9 cellular contexts compared by ENCODE assay signal in genomic region chr2:5691659-5692529, GRCh38. TPM values are rescaled to one million over a fixed set of nuclear protein-coding genes. Genes with fewer than 3 reads are reported as not detected.
DNase-seq lines count a peak whose midpoint lies in the region; ATAC-seq and TF ChIP-seq lines count a peak whose summit lies in the region.
"Had no signal": no experiment of that assay in that cellular context is flagged by ENCODE, and none has a peak within 500 bp of the region (broad histone marks: within the 10 kb centered on the region; RNA-seq: fewer than 3 reads in every experiment).

Gene SOX11 (plus strand): TSS chr2:5692384. CDS start chr2:5692722, 338 bp downstream.

- H3K27ac Mint-ChIP-seq in nephron progenitor cell = peak within 1 kb of the TSS; percentile 92
- H3K27ac Mint-ChIP-seq: dendritic cell treated with granulocyte-macrophage colony-stimulating factor and Interleukin-4, amounts not matched to agents 40 ng/mL and 50 ng/mL, for 4 days had no signal

- H3K9me3 ChIP-seq in esophagus muscularis mucosa (no peaks in the 10 kb centered on the region), MM.1S (replicated peaks; ENCODE audit: insufficient read depth, low read length) (no peaks in the 10 kb centered on the region)

- H3K4me3 ChIP-seq in esophagus muscularis mucosa = peak within 1 kb of the TSS; percentile 43 to 53 (median 44)
- H3K4me3 ChIP-seq in MM.1S (ENCODE audit: low read length) = no peak within 1 kb of the TSS

- no peak for TF ChIP-seq EP300 in esophagus muscularis mucosa (IDR thresholded peaks at IDR 0.05)

- H3K4me1 ChIP-seq in esophagus muscularis mucosa (peaks cover 30 to 52% (median 49%) of the 10 kb centered on the region in 4 donors), MM.1S (ENCODE audit: low read length) (no peaks in the 10 kb centered on the region)

- peaks cover 17% of the 10 kb centered on the region for H3K36me3 Mint-ChIP-seq in nephron progenitor cell (ENCODE audit: low read depth)

- no peak for TF ChIP-seq POLR2A in esophagus muscularis mucosa (IDR thresholded peaks at IDR 0.05; ENCODE audit: low read depth)

- peak within 1 kb of the TSS; percentile 100 for H3K4me3 Mint-ChIP-seq in nephron progenitor cell
- H3K4me3 Mint-ChIP-seq: dendritic cell treated with granulocyte-macrophage colony-stimulating factor and Interleukin-4, amounts not matched to agents 40 ng/mL and 50 ng/mL, for 4 days had no signal

- H3K9ac ChIP-seq in MM.1S (ENCODE audit: low read length) = no peak within 1 kb of the TSS

- no peaks in the 10 kb centered on the region for H3K9me2 ChIP-seq in MM.1S (replicated peaks; ENCODE audit: insufficient read depth, low read length)

- H3K79me2 ChIP-seq in MM.1S (ENCODE audit: low read length) = no peaks in the 10 kb centered on the region

- H3F3A ChIP-seq in MM.1S (ENCODE audit: insufficient read depth, low read length) = peaks cover 15% of the 10 kb centered on the region; the same call in 1 of the 2 replicates

- 2% methylated on average over 46 of the region's 100 CpGs for WGBS in esophagus muscularis mucosa

- DNase-seq in EH (ENCODE audit: low read depth) (peak; percentile 95), NCI-H345 treated with DMSO at 0.1 percent for 48 hours (lab: John Stamatoyannopoulos, UW; ENCODE audit: unreplicated experiment) (peak; percentile 98), esophagus muscularis mucosa (ENCODE audit: extremely low spot score) (peak; percentile 78), nephron progenitor cell (peak; percentile 96), GDM1 (lab: John Stamatoyannopoulos, UW) (no peak), MM.1S (no peak), GM19240 (ENCODE audit: insufficient read length, low spot score) (no peak)

- no peak for TF ChIP-seq CTCF in esophagus muscularis mucosa (IDR thresholded peaks at IDR 0.05)
- no peak for TF ChIP-seq CTCF in nephron progenitor cell (IDR thresholded peaks at IDR 0.05)
- TF ChIP-seq CTCF in MM.1S (IDR thresholded peaks at IDR 0.05; ENCODE audit: low read length) = no peak

- no peaks in the 10 kb centered on the region for H3K9me3 Mint-ChIP-seq in nephron progenitor cell
- H3K9me3 Mint-ChIP-seq: dendritic cell treated with granulocyte-macrophage colony-stimulating factor and Interleukin-4, amounts not matched to agents 40 ng/mL and 50 ng/mL, for 4 days had no signal

- H4K20me1 ChIP-seq in MM.1S (ENCODE audit: insufficient read depth, low read length) = no peaks in the 10 kb centered on the region

- H2AFZ ChIP-seq in MM.1S (ENCODE audit: low read length) = no peak within 1 kb of the TSS

- ATAC-seq in GM18873 (IDR thresholded peaks at IDR 0.05; ENCODE audit: low FRiP score, unreplicated experiment) = no peak

- intact Hi-C loops in esophagus muscularis mucosa (cut with DNase I) = no loop called here

- peak within 1 kb of the TSS in 2 of 4 donors; percentile 12 to 15 for H3K27ac ChIP-seq in esophagus muscularis mucosa (replicated peaks in 1 of 4)
- H3K27ac ChIP-seq in MM.1S (ENCODE audit: low read length) = no peak within 1 kb of the TSS

- H3K27me3 Mint-ChIP-seq in nephron progenitor cell (ENCODE audit: low read depth, poor library complexity) = peaks cover 4% of the 10 kb centered on the region

- H3K27me3 ChIP-seq in esophagus muscularis mucosa (peaks cover 0 to 94% (median 49%) of the 10 kb centered on the region in 4 donors), MM.1S (replicated peaks; ENCODE audit: insufficient read depth, low read length) (no peaks in the 10 kb centered on the region)

- no peak within 1 kb of the TSS for H3K4me2 ChIP-seq in MM.1S (ENCODE audit: low read depth, low read length)

- peaks cover 27% of the 10 kb centered on the region for H3K4me1 Mint-ChIP-seq in nephron progenitor cell

- no peaks in the 10 kb centered on the region for H3K36me3 ChIP-seq in esophagus muscularis mucosa
- no peaks in the 10 kb centered on the region for H3K36me3 ChIP-seq in MM.1S (replicated peaks; ENCODE audit: insufficient read depth, low read length)

RNA-seq across cellular contexts. Expression of gene SOX11, which starts in this region (rescaled TPM):
- total RNA-seq in esophagus muscularis mucosa = under 1 TPM; 0.29 to 0.97 (median 0.46) TPM

Comparison
In these comparisons a context has a peak if more than half of its experiments do, and no peak if none do; other contexts are left out.
1. Peak in DNase-seq and H3K4me3 ChIP-seq in esophagus muscularis mucosa; RNA of the gene not detected or under 1 TPM.
2. DNase-seq: peak in EH (single experiment), NCI-H345 treated with DMSO at 0.1 percent for 48 hours (single experiment) and nephron progenitor cell (single experiment); none in GDM1 (single experiment), MM.1S (single experiment) and GM19240 (single experiment).